Comparison of ENCODE assay signal across 16 cellular contexts in the genomic region with DNA sequence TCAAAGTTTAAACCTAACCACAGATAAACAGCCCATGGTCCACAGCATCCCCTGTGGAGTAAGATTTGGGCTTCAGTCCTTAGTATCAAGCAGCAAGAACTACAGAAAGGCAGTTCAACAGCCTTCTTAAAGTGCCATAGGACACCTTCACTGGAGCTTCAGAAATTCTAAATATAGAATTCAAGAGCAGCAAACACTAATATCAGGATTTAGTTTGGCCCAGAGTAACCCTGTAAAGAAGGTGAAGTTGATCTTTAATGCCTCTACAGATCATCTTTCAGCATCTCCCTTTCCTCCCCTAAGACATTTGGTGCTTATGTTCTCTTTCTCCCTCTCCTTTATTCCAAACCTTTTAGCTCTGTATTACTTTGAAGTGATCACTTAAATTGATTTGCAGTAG.
"Had no signal": no experiment of that assay in that cellular context is flagged by ENCODE, and none has a peak within 500 bp of the region (broad histone marks: within the 10 kb centered on the region; RNA-seq: fewer than 3 reads in every experiment).

No MANE protein-coding gene starts in this region.

- ATAC-seq: effector memory CD8-positive, alpha-beta T cell; foreskin keratinocyte; left lung; lower lobe of right lung; right cardiac atrium; stimulated activated naive CD8-positive, alpha-beta T cell treated with anti-CD3 and anti-CD28 coated beads, Interleukin-15, amount 100 ng/mL, for 72 hours had no signal

- H3K4me1 ChIP-seq: left lung, lower lobe of right lung had no signal

- DNase-seq: effector memory CD8-positive, alpha-beta T cell; foreskin keratinocyte; immature natural killer cell; left lung; lower lobe of right lung; midbrain; right cardiac atrium; stimulated activated CD4-positive, alpha-beta T cell treated with anti-CD3 and anti-CD28 coated beads, Interleukin-4, amount 100 ng/mL, for 1 hour; stimulated activated naive B cell treated with anti-CD40 and anti-IgM and Interleukin-4, amounts not matched to agents 10 μg/mL and 1 μg/mL and 100 μg/mL, for 72 hours; stimulated activated naive CD8-positive, alpha-beta T cell treated with anti-CD3 and anti-CD28 coated beads, Interleukin-15, amount 100 ng/mL, for 72 hours; testis had no signal

- H3K36me3 ChIP-seq: left lung, lower lobe of right lung, tibial nerve had no signal

- H3K4me3 ChIP-seq: left lung, lower lobe of right lung, testis, tibial nerve had no signal

- H3K4me1 Mint-ChIP-seq: central memory CD8-positive, alpha-beta T cell; immature natural killer cell; memory B cell; stimulated activated naive CD8-positive, alpha-beta T cell treated with anti-CD3 and anti-CD28 coated beads, Interleukin-15, amount 100 ng/mL, for 72 hours had no signal

- H3K27ac Mint-ChIP-seq: dendritic cell treated with granulocyte-macrophage colony-stimulating factor and Interleukin-4, amounts not matched to agents 40 ng/mL and 50 ng/mL, for 4 days; effector memory CD8-positive, alpha-beta T cell; immature natural killer cell; memory B cell; nephron; stimulated activated naive B cell treated with anti-CD40 and anti-IgM and Interleukin-4, amounts not matched to agents 10 μg/mL and 1 μg/mL and 100 μg/mL, for 72 hours had no signal

- H3K27ac ChIP-seq: foreskin keratinocyte, left lung, lower lobe of right lung, testis, tibial nerve had no signal

- H3K27me3 ChIP-seq: foreskin keratinocyte, left lung, testis, tibial nerve had no signal

- H3K9me3 ChIP-seq: left lung, lower lobe of right lung, testis, tibial nerve had no signal

- H3K4me3 Mint-ChIP-seq: central memory CD8-positive, alpha-beta T cell; dendritic cell treated with granulocyte-macrophage colony-stimulating factor and Interleukin-4, amounts not matched to agents 40 ng/mL and 50 ng/mL, for 4 days; effector memory CD8-positive, alpha-beta T cell; immature natural killer cell; memory B cell; nephron; stimulated activated naive B cell treated with anti-CD40 and anti-IgM and Interleukin-4, amounts not matched to agents 10 μg/mL and 1 μg/mL and 100 μg/mL, for 72 hours; stimulated activated naive CD8-positive, alpha-beta T cell treated with anti-CD3 and anti-CD28 coated beads, Interleukin-15, amount 100 ng/mL, for 72 hours had no signal

- H3K36me3 Mint-ChIP-seq: immature natural killer cell, memory B cell had no signal

- H3K27me3 Mint-ChIP-seq: dendritic cell treated with granulocyte-macrophage colony-stimulating factor and Interleukin-4, amounts not matched to agents 40 ng/mL and 50 ng/mL, for 4 days had no signal

- H3K9me3 Mint-ChIP-seq: central memory CD8-positive, alpha-beta T cell; dendritic cell treated with granulocyte-macrophage colony-stimulating factor and Interleukin-4, amounts not matched to agents 40 ng/mL and 50 ng/mL, for 4 days; effector memory CD8-positive, alpha-beta T cell; immature natural killer cell; nephron; stimulated activated naive B cell treated with anti-CD40 and anti-IgM and Interleukin-4, amounts not matched to agents 10 μg/mL and 1 μg/mL and 100 μg/mL, for 72 hours; stimulated activated naive CD8-positive, alpha-beta T cell treated with anti-CD3 and anti-CD28 coated beads, Interleukin-15, amount 100 ng/mL, for 72 hours had no signal
